Comparison of ENCODE assay signal across 37 cellular contexts in genomic region chr1:48889615-48890014, GRCh38.
"Had no signal": no experiment of that assay in that cellular context is flagged by ENCODE, and none has a peak within 500 bp of the region (broad histone marks: within the 10 kb centered on the region; RNA-seq: fewer than 3 reads in every experiment).

No MANE protein-coding gene starts in this region.

- ATAC-seq: activated CD4-positive, alpha-beta T cell treated with anti-CD3 and anti-CD28 coated beads for 36 hours; activated CD8-positive, alpha-beta memory T cell treated with anti-CD3 and anti-CD28 coated beads, Interleukin-2, amount 10 ng/mL, durations not matched to agents 7 days and 5 days; activated CD8-positive, alpha-beta T cell treated with anti-CD3 and anti-CD28 coated beads, Interleukin-2, amount 10 ng/mL, durations not matched to agents 7 days and 5 days; activated naive CD8-positive, alpha-beta T cell treated with anti-CD3 and anti-CD28 coated beads, Interleukin-2, amount 50 U/mL, for 24 hours; body of pancreas; effector memory CD8-positive, alpha-beta T cell; foreskin keratinocyte; gastrocnemius medialis; heart left ventricle; T-helper 17 cell had no signal

- H3K27ac Mint-ChIP-seq: activated CD4-positive, alpha-beta memory T cell treated with anti-CD3 and anti-CD28 coated beads for 36 hours; activated CD4-positive, alpha-beta T cell treated with anti-CD3 and anti-CD28 coated beads for 36 hours; activated CD4-positive, alpha-beta T cell treated with anti-CD3 and anti-CD28 coated beads, Interleukin-2, amount 10 ng/mL, durations not matched to agents 24 days and 14 days; activated CD8-positive, alpha-beta memory T cell treated with anti-CD3 and anti-CD28 coated beads, Interleukin-2, amount 10 ng/mL, durations not matched to agents 7 days and 5 days; activated CD8-positive, alpha-beta T cell treated with anti-CD3 and anti-CD28 coated beads, Interleukin-2, amount 10 ng/mL, durations not matched to agents 7 days and 5 days; activated naive CD4-positive, alpha-beta T cell treated with anti-CD3 and anti-CD28 coated beads for 36 hours; activated naive CD4-positive, alpha-beta T cell treated with anti-CD3 and anti-CD28 coated beads, Interleukin-2, amount 50 U/mL, for 24 hours; activated naive CD8-positive, alpha-beta T cell treated with anti-CD3 and anti-CD28 coated beads for 36 hours; activated naive CD8-positive, alpha-beta T cell treated with anti-CD3 and anti-CD28 coated beads, Interleukin-2, amount 50 U/mL, for 24 hours; activated T-helper 1 cell treated with anti-CD3 and anti-CD28 coated beads, Interleukin-12 subunit alpha, Interleukin-12 subunit beta, Interleukin-2, Interleukin-4 antibody, amounts not matched to agents 30 ng/mL and 10 ng/mL and 1 ng/mL, durations not matched to agents 14 hours and 24 hours and 36 hours; activated T-helper 2 cell treated with anti-CD3 and anti-CD28 coated beads, Interferon-gamma antibody, Interleukin-2, Interleukin-4, amounts not matched to agents 10 μg/mL and 5 μg/mL and 100 μg/mL, durations not matched to agents 14 hours and 24 hours and 36 hours; effector memory CD8-positive, alpha-beta T cell; T-helper 17 cell; T-helper 2 cell treated with Interferon-gamma antibody and Interleukin-4, amounts not matched to agents 5 μg/mL and 100 μg/mL, for 36 hours had no signal

- H3K4me1 Mint-ChIP-seq: activated CD4-positive, alpha-beta T cell treated with anti-CD3 and anti-CD28 coated beads for 36 hours; activated CD4-positive, alpha-beta T cell treated with anti-CD3 and anti-CD28 coated beads, Interleukin-2, amount 10 ng/mL, durations not matched to agents 24 days and 14 days; activated CD8-positive, alpha-beta memory T cell treated with anti-CD3 and anti-CD28 coated beads, Interleukin-2, amount 10 ng/mL, durations not matched to agents 7 days and 5 days; activated naive CD4-positive, alpha-beta T cell treated with anti-CD3 and anti-CD28 coated beads, Interleukin-2, amount 50 U/mL, for 24 hours; activated naive CD8-positive, alpha-beta T cell treated with anti-CD3 and anti-CD28 coated beads for 36 hours; activated naive CD8-positive, alpha-beta T cell treated with anti-CD3 and anti-CD28 coated beads, Interleukin-2, amount 50 U/mL, for 24 hours; T-helper 17 cell had no signal

- H3K9me3 Mint-ChIP-seq: activated CD4-positive, alpha-beta T cell treated with anti-CD3 and anti-CD28 coated beads, Interleukin-2, amount 10 ng/mL, durations not matched to agents 24 days and 14 days; activated naive CD4-positive, alpha-beta T cell treated with anti-CD3 and anti-CD28 coated beads, Interleukin-2, amount 50 U/mL, for 24 hours; activated naive CD8-positive, alpha-beta T cell treated with anti-CD3 and anti-CD28 coated beads, Interleukin-2, amount 50 U/mL, for 24 hours; activated T-helper 1 cell treated with anti-CD3 and anti-CD28 coated beads, Interleukin-12 subunit alpha, Interleukin-12 subunit beta, Interleukin-2, Interleukin-4 antibody, amounts not matched to agents 30 ng/mL and 10 ng/mL and 1 ng/mL, durations not matched to agents 14 hours and 24 hours and 36 hours; activated T-helper 2 cell treated with anti-CD3 and anti-CD28 coated beads, Interferon-gamma antibody, Interleukin-2, Interleukin-4, amounts not matched to agents 10 μg/mL and 5 μg/mL and 100 μg/mL, durations not matched to agents 14 hours and 24 hours and 36 hours; T-helper 2 cell treated with Interferon-gamma antibody and Interleukin-4, amounts not matched to agents 5 μg/mL and 100 μg/mL, for 36 hours had no signal

- H3K27me3 Mint-ChIP-seq: activated CD4-positive, alpha-beta memory T cell treated with anti-CD3 and anti-CD28 coated beads for 36 hours; activated CD4-positive, alpha-beta T cell treated with anti-CD3 and anti-CD28 coated beads, Interleukin-2, amount 10 ng/mL, durations not matched to agents 24 days and 14 days; activated CD8-positive, alpha-beta memory T cell treated with anti-CD3 and anti-CD28 coated beads, Interleukin-2, amount 10 ng/mL, durations not matched to agents 7 days and 5 days; activated naive CD8-positive, alpha-beta T cell treated with anti-CD3 and anti-CD28 coated beads for 36 hours; T-helper 17 cell had no signal

- H3K27me3 ChIP-seq: adrenal gland, esophagus muscularis mucosa, foreskin keratinocyte, gastrocnemius medialis had no signal

- H3K9me3 ChIP-seq: adrenal gland, body of pancreas, gastrocnemius medialis had no signal

- H3K4me3 ChIP-seq: adrenal gland, body of pancreas, esophagus muscularis mucosa, gastrocnemius medialis, heart left ventricle had no signal

- FAIRE-seq: colon had no signal

- H3K36me3 Mint-ChIP-seq: activated CD4-positive, alpha-beta memory T cell treated with anti-CD3 and anti-CD28 coated beads for 36 hours; activated CD8-positive, alpha-beta memory T cell treated with anti-CD3 and anti-CD28 coated beads, Interleukin-2, amount 10 ng/mL, durations not matched to agents 7 days and 5 days; activated naive CD4-positive, alpha-beta T cell treated with anti-CD3 and anti-CD28 coated beads, Interleukin-2, amount 50 U/mL, for 24 hours; activated naive CD8-positive, alpha-beta T cell treated with anti-CD3 and anti-CD28 coated beads for 36 hours had no signal

- H3K27ac ChIP-seq: adrenal gland, body of pancreas, esophagus muscularis mucosa, foreskin keratinocyte, gastrocnemius medialis, heart left ventricle, WERI-Rb-1 had no signal

- DNase-seq: activated CD4-positive, alpha-beta memory T cell treated with anti-CD3 and anti-CD28 coated beads for 36 hours; activated CD4-positive, alpha-beta T cell treated with anti-CD3 and anti-CD28 coated beads for 36 hours; activated CD4-positive, alpha-beta T cell treated with anti-CD3 and anti-CD28 coated beads, Interleukin-2, amount 10 ng/mL, durations not matched to agents 24 days and 14 days; activated CD4-positive, CD25-positive, alpha-beta regulatory T cell; activated CD4-positive, CD25-positive, alpha-beta regulatory T cell treated with anti-CD3 and anti-CD28 coated beads, Interleukin-2, amount 50 U/mL, for 72 hours; activated CD8-positive, alpha-beta memory T cell treated with anti-CD3 and anti-CD28 coated beads, Interleukin-2, amount 10 ng/mL, durations not matched to agents 7 days and 5 days; activated CD8-positive, alpha-beta memory T cell treated with anti-CD3 and anti-CD28 coated beads, Interleukin-2, amount 50 U/mL, for 4 hours; activated CD8-positive, alpha-beta T cell treated with anti-CD3 and anti-CD28 coated beads, Interleukin-2, amount 10 ng/mL, durations not matched to agents 7 days and 5 days; activated effector memory CD4-positive, alpha-beta T cell treated with anti-CD3 and anti-CD28 coated beads, Interleukin-2, amount 50 U/mL, for 16 hours; activated naive CD4-positive, alpha-beta T cell treated with anti-CD3 and anti-CD28 coated beads for 36 hours; activated naive CD8-positive, alpha-beta T cell treated with anti-CD3 and anti-CD28 coated beads for 36 hours; activated naive CD8-positive, alpha-beta T cell treated with anti-CD3 and anti-CD28 coated beads, Interleukin-2, amount 50 U/mL, for 24 hours; activated T-cell treated with anti-CD3 and anti-CD28 coated beads, Interleukin-2, amount 50 U/mL, for 1 hour; activated T-cell treated with anti-CD3 and anti-CD28 coated beads, Interleukin-2, amount 50 U/mL, for 48 hours; adrenal gland; amygdala; aorta; caudate nucleus; cortex of kidney; dermis blood vessel endothelial cell; effector CD4-positive, alpha-beta T cell; effector memory CD8-positive, alpha-beta T cell; erythroblast; foreskin keratinocyte; gastrocnemius medialis; glutamatergic neuron; heart left ventricle; T-helper 17 cell; T1000; WERI-Rb-1 had no signal

- H3K4me1 ChIP-seq: adrenal gland, body of pancreas, esophagus muscularis mucosa, foreskin keratinocyte, gastrocnemius medialis, heart left ventricle had no signal

- H3K36me3 ChIP-seq: adrenal gland, esophagus muscularis mucosa, gastrocnemius medialis, heart left ventricle, WERI-Rb-1 had no signal

- H3K4me3 Mint-ChIP-seq: activated CD4-positive, alpha-beta memory T cell treated with anti-CD3 and anti-CD28 coated beads for 36 hours; activated CD4-positive, alpha-beta T cell treated with anti-CD3 and anti-CD28 coated beads for 36 hours; activated CD4-positive, alpha-beta T cell treated with anti-CD3 and anti-CD28 coated beads, Interleukin-2, amount 10 ng/mL, durations not matched to agents 24 days and 14 days; activated CD8-positive, alpha-beta memory T cell treated with anti-CD3 and anti-CD28 coated beads, Interleukin-2, amount 10 ng/mL, durations not matched to agents 7 days and 5 days; activated CD8-positive, alpha-beta T cell treated with anti-CD3 and anti-CD28 coated beads, Interleukin-2, amount 10 ng/mL, durations not matched to agents 7 days and 5 days; activated naive CD4-positive, alpha-beta T cell treated with anti-CD3 and anti-CD28 coated beads for 36 hours; activated naive CD4-positive, alpha-beta T cell treated with anti-CD3 and anti-CD28 coated beads, Interleukin-2, amount 50 U/mL, for 24 hours; activated naive CD8-positive, alpha-beta T cell treated with anti-CD3 and anti-CD28 coated beads for 36 hours; activated naive CD8-positive, alpha-beta T cell treated with anti-CD3 and anti-CD28 coated beads, Interleukin-2, amount 50 U/mL, for 24 hours; activated T-helper 1 cell treated with anti-CD3 and anti-CD28 coated beads, Interleukin-12 subunit alpha, Interleukin-12 subunit beta, Interleukin-2, Interleukin-4 antibody, amounts not matched to agents 30 ng/mL and 10 ng/mL and 1 ng/mL, durations not matched to agents 14 hours and 24 hours and 36 hours; effector memory CD8-positive, alpha-beta T cell; T-helper 17 cell; T-helper 2 cell treated with Interferon-gamma antibody and Interleukin-4, amounts not matched to agents 5 μg/mL and 100 μg/mL, for 36 hours had no signal
